ENCODE assay signal across 23 cellular contexts in genomic region chr6:141048451-141048850, GRCh38.
"Had no signal": no experiment of that assay in that cellular context is flagged by ENCODE, and none has a peak within 500 bp of the region (broad histone marks: within the 10 kb centered on the region; RNA-seq: fewer than 3 reads in every experiment).

No MANE protein-coding gene starts in this region.

- H3K9me3 ChIP-seq: colonic mucosa, gastrocnemius medialis had no signal

- H3K4me1 ChIP-seq: colonic mucosa, esophagus muscularis mucosa, gastrocnemius medialis, left lung, lower lobe of right lung had no signal

- FAIRE-seq: endothelial cell of umbilical vein, islet of Langerhans, keratinocyte had no signal

- H3K36me3 ChIP-seq: colonic mucosa, esophagus muscularis mucosa, gastrocnemius medialis, heart right ventricle, left lung, lower lobe of right lung had no signal

- H3K4me3 ChIP-seq: colonic mucosa, esophagus muscularis mucosa, gastrocnemius medialis, heart right ventricle, left lung, lower lobe of right lung, mucosa of descending colon had no signal

- H3K27me3 ChIP-seq: colonic mucosa, esophagus muscularis mucosa, gastrocnemius medialis, heart right ventricle, left lung had no signal

- DNase-seq: colonic mucosa; cortex of kidney; effector CD8-positive, alpha-beta T cell; effector memory CD8-positive, alpha-beta T cell; endodermal cell; foreskin fibroblast; foreskin melanocyte; gastrocnemius medialis; glutamatergic neuron; head of caudate nucleus; heart right ventricle; hippocampal formation; left cardiac atrium; left lung; left ventricle myocardium superior; lower lobe of right lung; mesenchymal stem cell; mucosa of descending colon; naive B cell had no signal

- H3K27ac ChIP-seq: colonic mucosa, esophagus muscularis mucosa, gastrocnemius medialis, heart right ventricle, left lung, lower lobe of right lung had no signal
